11 cellular contexts compared by ENCODE assay signal in genomic region chr16:1688807-1689560, GRCh38. TPM values are rescaled to one million over a fixed set of nuclear protein-coding genes. Genes with fewer than 3 reads are reported as not detected.
DNase-seq lines count a peak whose midpoint lies in the region; ATAC-seq and TF ChIP-seq lines count a peak whose summit lies in the region.
"Had no signal": no experiment of that assay in that cellular context is flagged by ENCODE, and none has a peak within 500 bp of the region (broad histone marks: within the 10 kb centered on the region; RNA-seq: fewer than 3 reads in every experiment).

No MANE protein-coding gene starts in this region.

- WGBS in heart right ventricle, 2 donors, result 76 to 81% methylated on average over 10 of the region's 10 CpGs

- H3K9me3 Mint-ChIP-seq in activated naive CD4-positive, alpha-beta T cell treated with anti-CD3 and anti-CD28 coated beads, Interleukin-2, amount 50 U/mL, for 72 hours, result no peaks in the 10 kb centered on the region
- H3K9me3 Mint-ChIP-seq: activated naive CD4-positive, alpha-beta T cell treated with anti-CD3 and anti-CD28 coated beads, Interleukin-2, amount 10 ng/mL, durations not matched to agents 7 days and 5 days had no signal

- H3K27me3 ChIP-seq in heart right ventricle, result no peaks in the 10 kb centered on the region

- TF ChIP-seq POLR2A in erythroblast (IDR thresholded peaks at IDR 0.05; ENCODE audit: low read length), result no peak

- ATAC-seq in heart right ventricle (peak in 6 of 8 donors; percentile 35 to 88 (median 76)), GM21381 (IDR thresholded peaks at IDR 0.05; ENCODE audit: unreplicated experiment) (no peak)
- no peak for ATAC-seq in activated naive CD4-positive, alpha-beta T cell treated with anti-CD3 and anti-CD28 coated beads, Interleukin-2, amount 50 U/mL, for 72 hours
- ATAC-seq: sciatic nerve had no signal

- H3K27ac ChIP-seq in heart right ventricle, result peak overlapping the region in 5 of 10 donors; percentile 52 to 78 (median 67)

- no peaks in the 10 kb centered on the region for H3K9me3 ChIP-seq in heart right ventricle

- no peak for TF ChIP-seq CTCF in heart right ventricle (IDR thresholded peaks at IDR 0.05)
- TF ChIP-seq CTCF in retinal pigment epithelial cell (conservative IDR thresholded peaks at IDR 0.05; ENCODE audit: low read depth, low read length), result no peak

- peaks cover 4 to 8% of the 10 kb centered on the region in 2 donors for H3K36me3 Mint-ChIP-seq in activated naive CD4-positive, alpha-beta T cell treated with anti-CD3 and anti-CD28 coated beads, Interleukin-2, amount 50 U/mL, for 72 hours

- H3K27ac Mint-ChIP-seq in activated naive CD4-positive, alpha-beta T cell treated with anti-CD3 and anti-CD28 coated beads, Interleukin-2, amount 50 U/mL, for 72 hours, result no peak overlapping the region
- H3K27ac Mint-ChIP-seq: activated naive CD4-positive, alpha-beta T cell treated with anti-CD3 and anti-CD28 coated beads, Interleukin-2, amount 10 ng/mL, durations not matched to agents 7 days and 5 days had no signal

- peak; percentile 82 for DNase-seq in HT1080 (ENCODE audit: low read depth)
- peak; percentile 91 for DNase-seq in amniotic epithelial cell (ENCODE audit: low read depth)
- peak in 1 of 2 donors; percentile 35 for DNase-seq in heart right ventricle
- peak; percentile 97 for DNase-seq in retinal pigment epithelial cell (ENCODE audit: low read depth)
- no peak for DNase-seq in erythroblast (lab: John Stamatoyannopoulos, UW)
- DNase-seq in NCI-H748 treated with DMSO at 0.1 percent for 48 hours (lab: John Stamatoyannopoulos, UW), result no peak
- no peak for DNase-seq in activated naive CD4-positive, alpha-beta T cell treated with anti-CD3 and anti-CD28 coated beads, Interleukin-2, amount 50 U/mL, for 72 hours (ENCODE audit: low spot score in 2 of 2)
- DNase-seq: activated CD4-positive, alpha-beta T cell treated with anti-CD3 and anti-CD28 coated beads for 48 hours; activated naive CD4-positive, alpha-beta T cell treated with anti-CD3 and anti-CD28 coated beads, Interleukin-2, amount 10 ng/mL, durations not matched to agents 7 days and 5 days had no signal

- peaks cover 0 to 98% (median 18%) of the 10 kb centered on the region in 9 donors for H3K36me3 ChIP-seq in heart right ventricle

- H3K4me1 ChIP-seq in heart right ventricle, result peaks cover 0 to 35% (median 5%) of the 10 kb centered on the region in 9 donors

- intact Hi-C loops in heart right ventricle (cut with DNase I), result no loop called here

- no peak overlapping the region for H3K4me3 ChIP-seq in heart right ventricle
- no peak overlapping the region for H3K4me3 ChIP-seq in retinal pigment epithelial cell (ENCODE audit: low read length)

RNA-seq across cellular contexts. Expression of gene JPT2, which starts 10.9 kb away (rescaled TPM):
- total RNA-seq in HT1080 (2014; rRNA removed; shearing (Covaris generic)), result 87.1 and 111 TPM in 2 replicates
- 93.2 and 97.4 TPM in 2 replicates for polyA plus RNA-seq in HT1080 (2015; cell fraction: cytosol; rRNA removed)
- 63.7 and 71.6 TPM in 2 replicates for polyA plus RNA-seq in HT1080 (2015; cell fraction: nucleus; rRNA removed)
- total RNA-seq in heart right ventricle, result 10 to 100 TPM; 20.2 to 57.5 (median 32.2) TPM
- polyA plus RNA-seq in heart right ventricle, result 10 to 100 TPM; 10.0 to 38.1 TPM
- 10 to 100 TPM; 66.5 to 74.8 TPM for total RNA-seq in activated naive CD4-positive, alpha-beta T cell treated with anti-CD3 and anti-CD28 coated beads, Interleukin-2, amount 50 U/mL, for 72 hours

RNA-seq across cellular contexts. Expression of gene MAPK8IP3, which starts 17.0 kb away (rescaled TPM):
- 24.4 and 27.4 TPM in 2 replicates for total RNA-seq in HT1080 (2014; rRNA removed; shearing (Covaris generic))
- 14.5 and 15.7 TPM in 2 replicates for polyA plus RNA-seq in HT1080 (2015; cell fraction: cytosol; rRNA removed)
- 396 and 436 TPM in 2 replicates for polyA plus RNA-seq in HT1080 (2015; cell fraction: nucleus; rRNA removed)
- 10 to 100 TPM; 61.3 to 96.0 (median 71.7) TPM for total RNA-seq in heart right ventricle
- polyA plus RNA-seq in heart right ventricle, result 100 to 1,000 TPM in 1 of 2 donors, 10 to 100 TPM in 1; 31.2 to 126 TPM
- total RNA-seq in activated naive CD4-positive, alpha-beta T cell treated with anti-CD3 and anti-CD28 coated beads, Interleukin-2, amount 50 U/mL, for 72 hours, result 10 to 100 TPM; 76.1 to 83.6 TPM

Comparison
In these comparisons a context has a peak if more than half of its experiments do, and no peak if none do; other contexts are left out.
1. DNase-seq: peak in HT1080 (single experiment), amniotic epithelial cell (single experiment) and retinal pigment epithelial cell (single experiment); none in erythroblast (0 of 2), NCI-H748 treated with DMSO at 0.1 percent for 48 hours (single experiment) and activated naive CD4-positive, alpha-beta T cell treated with anti-CD3 and anti-CD28 coated beads, Interleukin-2, amount 50 U/mL, for 72 hours (0 of 2).
2. ATAC-seq: peak in heart right ventricle (6 of 8); none in GM21381 (single experiment) and activated naive CD4-positive, alpha-beta T cell treated with anti-CD3 and anti-CD28 coated beads, Interleukin-2, amount 50 U/mL, for 72 hours (0 of 2).